ENCODE assay signal across 8 cellular contexts in the genomic region with DNA sequence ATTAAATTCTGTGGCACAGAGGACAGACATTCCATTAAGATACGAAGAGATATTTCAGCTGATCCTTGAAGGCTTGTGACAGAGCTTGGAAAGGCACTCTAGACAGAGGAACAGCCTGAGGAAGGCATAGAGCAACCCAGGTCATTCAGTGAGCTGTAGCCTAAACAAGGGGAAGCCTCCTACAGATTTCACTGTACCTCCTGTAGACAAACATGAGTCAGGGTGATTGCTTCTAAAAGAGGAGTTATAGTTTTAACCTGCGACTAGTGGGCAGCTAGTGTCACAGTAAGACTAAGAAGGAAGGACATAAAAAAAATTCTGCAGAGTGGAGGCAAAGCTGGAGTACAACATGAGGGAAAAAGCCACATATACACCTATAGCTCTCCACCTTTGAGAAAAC. TPM values are rescaled to one million over a fixed set of nuclear protein-coding genes. Genes with fewer than 3 reads are reported as not detected.
DNase-seq lines count a peak whose midpoint lies in the region; ATAC-seq, FAIRE-seq and TF ChIP-seq lines count a peak whose summit lies in the region.

No MANE protein-coding gene starts in this region.

- no peaks in the 10 kb centered on the region; the same call in 1 of the 2 replicates for H3K9me3 ChIP-seq in HUES6 (ENCODE audit: control insufficient read depth, insufficient read depth, low read depth, low read length)
- H3K9me3 ChIP-seq in K562 (replicated peaks; ENCODE audit: control insufficient read depth, insufficient read depth, low read depth, low read length), result no peaks in the 10 kb centered on the region
- no peaks in the 10 kb centered on the region for H3K9me3 ChIP-seq in sigmoid colon

- H3K4me3 Mint-ChIP-seq in activated naive CD4-positive, alpha-beta T cell treated with anti-CD3 and anti-CD28 coated beads for 36 hours, result peak overlapping the region; percentile 26

- H3K27me3 ChIP-seq in HUES6 (ENCODE audit: control insufficient read depth, insufficient read depth, low read length) (no peaks in the 10 kb centered on the region), K562 (ENCODE audit: control insufficient read depth in 2 of 2, insufficient read depth in 2 of 2, low read length in 2 of 2) (no peaks in the 10 kb centered on the region), sigmoid colon (no peaks in the 10 kb centered on the region)

- intact Hi-C loops in activated naive CD4-positive, alpha-beta T cell treated with anti-CD3 and anti-CD28 coated beads for 36 hours (cut with micrococcal nuclease), result loop anchor here (1.0 to 10.0 kb wide), 9 partner anchors 102 to 1125 kb away; a partner anchor contains a TSS
- intact Hi-C loops in K562 (cut with micrococcal nuclease), result loop anchor here (5.0 kb wide), 1 partner anchor 55 kb away; a partner anchor contains a TSS
- intact Hi-C loops in sigmoid colon (cut with DNase I), result loop anchor here (5.0 kb wide), 1 partner anchor 55 kb away; a partner anchor contains a TSS

- H3K9ac ChIP-seq in HUES6 (ENCODE audit: low read length), result no peak overlapping the region
- peak overlapping the region in 1 of 2 experiments; percentile 56; a peak in 2 of 4 replicates for H3K9ac ChIP-seq in K562 (ENCODE audit: insufficient read depth in 1 of 2, low read depth in 2 of 2, low read length in 2 of 2)

- no peaks in the 10 kb centered on the region for H3K9me1 ChIP-seq in K562 (ENCODE audit: control insufficient read depth, insufficient read depth, low read length)

- peak overlapping the region; percentile 53 for H3K4me2 ChIP-seq in K562 (ENCODE audit: insufficient read depth, low read length)

- peak overlapping the region; percentile 48; the same call in 1 of the 2 replicates for H3K27ac ChIP-seq in HUES6 (ENCODE audit: low read depth, low read length)
- peak overlapping the region; percentile 79 for H3K27ac ChIP-seq in K562 (ENCODE audit: extremely low read depth, low read depth, low read length)
- peak overlapping the region; percentile 11 to 75 (median 68) for H3K27ac ChIP-seq in sigmoid colon

- TF ChIP-seq CTCF in K562 (IDR thresholded peaks at IDR 0.05 in 2 of 3, conservative IDR thresholded peaks at IDR 0.05 in 1 of 3; ENCODE audit: insufficient read depth in 2 of 3, low read depth in 1 of 3, low read length in 3 of 3), result no peak
- no peak for TF ChIP-seq CTCF in sigmoid colon (IDR thresholded peaks at IDR 0.05)

- WGBS in K562 (ENCODE audit: insufficient coverage, low coverage, missing lambda C conversion rate), result 0% methylated on average over 2 of the region's 2 CpGs
- WGBS in sigmoid colon, 2 donors, result 75 to 79% methylated on average over 2 of the region's 2 CpGs

- H3K27me3 Mint-ChIP-seq in activated naive CD4-positive, alpha-beta T cell treated with anti-CD3 and anti-CD28 coated beads for 36 hours (ENCODE audit: low read depth), result no peaks in the 10 kb centered on the region

- H2AFZ ChIP-seq in K562 (ENCODE audit: low read depth, low read length), result no peak overlapping the region

- BruUV-seq in K562 (replicated peaks; lab: Mats Ljungman, UMichigan), result no TSS peak

- H3K4me3 ChIP-seq in HUES6 (ENCODE audit: low read depth, low read length), result no peak overlapping the region
- H3K4me3 ChIP-seq in K562, result no peak overlapping the region
- no peak overlapping the region for H3K4me3 ChIP-seq in sigmoid colon

- in situ Hi-C loops in K562 (cut with MboI), result no loop called here

- H3K79me2 ChIP-seq in K562 (ENCODE audit: control insufficient read depth, insufficient read depth, low read length), result peaks cover 55% of the 10 kb centered on the region; the same call in 2 of the 3 replicates

- POLR2A ChIA-PET in K562 (lab: Yijun Ruan, JAX), result interaction anchor here (0.8 to 1.5 kb wide), 6 partner anchors 9 to 152 kb away, joined by 3 to 7 read pairs (median 4); a partner anchor contains a TSS

- TF ChIP-seq EP300 in K562 (IDR thresholded peaks at IDR 0.05; ENCODE audit: low read length), result peak; percentile 46; the same call in 1 of the 2 replicates
- TF ChIP-seq EP300 in sigmoid colon (IDR thresholded peaks at IDR 0.05), result no peak

- ATAC-seq in K562, result peak; percentile 92

- CTCF ChIA-PET in activated naive CD4-positive, alpha-beta T cell treated with anti-CD3 and anti-CD28 coated beads for 36 hours (lab: Charles Lee), result interaction anchor here (1.2 kb wide), 1 partner anchor 10 kb away, joined by 3 read pairs; no protein-coding TSS in a partner anchor
- CTCF ChIA-PET in K562 (lab: Yijun Ruan, JAX; ENCODE audit: low intra/inter-chr PET ratio), result no interaction called here

- TF ChIP-seq POLR2A in K562 (conservative IDR thresholded peaks at IDR 0.05) (no peak), sigmoid colon (IDR thresholded peaks at IDR 0.05) (no peak)

- H3K4me1 ChIP-seq in HUES6 (ENCODE audit: control insufficient read depth, insufficient read depth, low read length) (peaks cover 27% of the 10 kb centered on the region), K562 (replicated peaks in 1 of 2; ENCODE audit: control insufficient read depth in 2 of 2, insufficient read depth in 2 of 2, low read length in 2 of 2) (peaks cover 9 to 30% of the 10 kb centered on the region in 2 experiments), sigmoid colon (peaks cover 0 to 30% (median 25%) of the 10 kb centered on the region in 4 donors)

- H3K36me3 ChIP-seq in HUES6 (ENCODE audit: control insufficient read depth, insufficient read depth, low read length) (no peaks in the 10 kb centered on the region), K562 (ENCODE audit: control insufficient read depth, insufficient read depth, low read length) (peaks cover 15% of the 10 kb centered on the region; the same call in 2 of the 3 replicates), sigmoid colon (peaks cover 0 to 6% (median 0%) of the 10 kb centered on the region in 4 donors)

- peaks cover 50% of the 10 kb centered on the region for H3K4me1 Mint-ChIP-seq in activated naive CD4-positive, alpha-beta T cell treated with anti-CD3 and anti-CD28 coated beads for 36 hours (ENCODE audit: low read depth)

- peaks cover 18% of the 10 kb centered on the region for H3K9me3 Mint-ChIP-seq in activated naive CD4-positive, alpha-beta T cell treated with anti-CD3 and anti-CD28 coated beads for 36 hours

- peaks cover 34% of the 10 kb centered on the region for H3K36me3 Mint-ChIP-seq in activated naive CD4-positive, alpha-beta T cell treated with anti-CD3 and anti-CD28 coated beads for 36 hours (ENCODE audit: low read depth)

- peak; percentile 16 for DNase-seq in activated naive CD4-positive, alpha-beta T cell treated with anti-CD3 and anti-CD28 coated beads for 36 hours
- DNase-seq in activated naive CD4-positive, alpha-beta T cell (lab: John Stamatoyannopoulos, UW), result no peak
- DNase-seq in K562 (ENCODE audit: extremely low read depth in 1 of 4, low spot score in 3 of 4), result peak; percentile 20 to 74 (median 44)
- no peak for DNase-seq in sigmoid colon
- DNase-seq in medulla oblongata (ENCODE audit: extremely low spot score), result no peak
- DNase-seq in NCI-H69 (lab: John Stamatoyannopoulos, UW), result no peak
- no peak for DNase-seq in NCI-H1436 (lab: John Stamatoyannopoulos, UW)

- peak in 1 of 2 experiments; percentile 22; a peak in 1 of 4 replicates for TF ChIP-seq RAD21 in K562 (CRISPR knock-in tag; conservative IDR thresholded peaks at IDR 0.05 in 1 of 2, IDR thresholded peaks at IDR 0.05 in 1 of 2)

- peak overlapping the region; percentile 95 for H3K27ac Mint-ChIP-seq in activated naive CD4-positive, alpha-beta T cell treated with anti-CD3 and anti-CD28 coated beads for 36 hours

- FAIRE-seq in K562 (lab: Jason Lieb, UNC), result peak; percentile 84

- no peaks in the 10 kb centered on the region for H4K20me1 ChIP-seq in K562 (replicated peaks; ENCODE audit: control insufficient read depth, insufficient read depth, low read length)

RNA-seq across cellular contexts. Expression of a gene that starts 43.5 kb away (rescaled TPM):
- not detected for total RNA-seq in activated naive CD4-positive, alpha-beta T cell treated with anti-CD3 and anti-CD28 coated beads for 36 hours
- 1.3 TPM in 1 of 2 replicates, not detected in the other for total RNA-seq in K562 (2011; cell fraction: chromatin; rRNA removed; ENCODE audit: low replicate concordance)
- total RNA-seq in K562 (2011; cell fraction: nucleolus; rRNA removed), result not detected in 2 replicates
- total RNA-seq in K562 (2011; cell fraction: nucleoplasm; rRNA removed), result 1.3 TPM in 1 of 2 replicates, not detected in the other
- 0.12 TPM in 1 of 2 replicates, not detected in the other for total RNA-seq in K562 (2014; rRNA removed)
- 0.29 TPM in 2 replicates for total RNA-seq in K562 (2014; rRNA removed; fragmentation: Illumina TruSeq; extraction: Trizol)
- total RNA-seq in K562 (2015; rRNA removed; fragmentation: Illumina TruSeq; extraction: Trizol), result 0.07 and 0.19 TPM in 2 replicates
- 0.18 and 0.25 TPM in 2 replicates for total RNA-seq in K562 (2021)
- polyA plus RNA-seq in K562 (2011; rRNA removed), result 0.04 and 0.22 TPM in 2 replicates
- polyA plus RNA-seq in K562 (2011; cell fraction: cytosol; rRNA removed), result not detected in 2 replicates
- 0.37 and 0.70 TPM in 2 replicates for polyA plus RNA-seq in K562 (2011; cell fraction: nucleus; rRNA removed)
- polyA plus RNA-seq in K562 (2012), result 0.22 and 0.30 TPM in 2 replicates
- polyA plus RNA-seq in K562 (2014; fragmentation: Illumina TruSeq; extraction: Trizol), result 0.04 and 0.11 TPM in 2 replicates
- polyA plus RNA-seq in K562 (2014; fragmentation: Nextera tagmentation; extraction: Ambion mirVana), result under 1 TPM; 0.18 to 0.27 TPM
- polyA plus RNA-seq in K562 (2014; rRNA removed), result 0.13 TPM in 1 of 2 replicates, not detected in the other
- polyA minus RNA-seq in K562 (2011; rRNA and poly(A)+ RNA removed), result 0.36 TPM in 1 of 2 replicates, not detected in the other
- polyA minus RNA-seq in K562 (2011; cell fraction: cytosol; rRNA and poly(A)+ RNA removed), result not detected in 2 replicates
- polyA minus RNA-seq in K562 (2011; cell fraction: nucleus; rRNA and poly(A)+ RNA removed), result 0.56 TPM in 1 of 2 replicates, not detected in the other
- total RNA-seq in sigmoid colon, result under 1 TPM in 2 of 4 donors, not detected in 2; 0.36 to 0.66 TPM
- polyA plus RNA-seq in sigmoid colon, result 1 to 10 TPM; 1.8 to 3.0 (median 3.0) TPM

RNA-seq across cellular contexts. Expression of a gene that starts 56.0 kb away (rescaled TPM):
- 10 to 100 TPM; 26.8 to 29.0 TPM for total RNA-seq in activated naive CD4-positive, alpha-beta T cell treated with anti-CD3 and anti-CD28 coated beads for 36 hours
- total RNA-seq in K562 (2011; cell fraction: chromatin; rRNA removed; ENCODE audit: low replicate concordance), result 19.5 and 84.0 TPM in 2 replicates
- 9.0 and 15.1 TPM in 2 replicates for total RNA-seq in K562 (2011; cell fraction: nucleolus; rRNA removed)
- 23.5 and 47.5 TPM in 2 replicates for total RNA-seq in K562 (2011; cell fraction: nucleoplasm; rRNA removed)
- total RNA-seq in K562 (2014; rRNA removed) (9.4 and 15.0 TPM in 2 replicates), K562 (2014; rRNA removed; fragmentation: Illumina TruSeq; extraction: Trizol) (26.2 and 26.4 TPM in 2 replicates), K562 (2015; rRNA removed; fragmentation: Illumina TruSeq; extraction: Trizol) (21.8 and 22.2 TPM in 2 replicates), K562 (2021) (15.3 and 16.5 TPM in 2 replicates), sigmoid colon (10 to 100 TPM; 35.2 to 48.5 (median 40.5) TPM)
- polyA plus RNA-seq in K562 (2011; rRNA removed) (26.5 and 31.6 TPM in 2 replicates), K562 (2014; fragmentation: Illumina TruSeq; extraction: Trizol) (16.3 and 20.8 TPM in 2 replicates), K562 (2014; fragmentation: Nextera tagmentation; extraction: Ambion mirVana) (10 to 100 TPM in 1 of 2 experiments, 1 to 10 TPM in 1; 6.1 to 11.4 TPM), K562 (2014; rRNA removed) (13.3 and 15.2 TPM in 2 replicates), sigmoid colon (1 to 10 TPM; 3.9 to 5.4 (median 4.2) TPM)
- 4.5 and 7.6 TPM in 2 replicates for polyA plus RNA-seq in K562 (2011; cell fraction: cytosol; rRNA removed)
- polyA plus RNA-seq in K562 (2011; cell fraction: nucleus; rRNA removed), result 20.8 and 20.9 TPM in 2 replicates
- 9.1 and 10.3 TPM in 2 replicates for polyA plus RNA-seq in K562 (2012)
- polyA minus RNA-seq in K562 (2011; rRNA and poly(A)+ RNA removed), result 72.2 and 76.7 TPM in 2 replicates
- 11.5 and 12.0 TPM in 2 replicates for polyA minus RNA-seq in K562 (2011; cell fraction: cytosol; rRNA and poly(A)+ RNA removed)
- polyA minus RNA-seq in K562 (2011; cell fraction: nucleus; rRNA and poly(A)+ RNA removed), result 19.8 and 35.3 TPM in 2 replicates

RNA-seq across cellular contexts. Expression of a gene that starts 56.3 kb away (rescaled TPM):
- total RNA-seq in activated naive CD4-positive, alpha-beta T cell treated with anti-CD3 and anti-CD28 coated beads for 36 hours, result 10 to 100 TPM; 17.1 to 18.5 TPM
- total RNA-seq in K562 (2011; cell fraction: chromatin; rRNA removed; ENCODE audit: low replicate concordance), result 37.4 and 79.9 TPM in 2 replicates
- total RNA-seq in K562 (2011; cell fraction: nucleolus; rRNA removed), result 11.7 and 14.3 TPM in 2 replicates
- total RNA-seq in K562 (2011; cell fraction: nucleoplasm; rRNA removed), result 41.1 and 65.3 TPM in 2 replicates
- total RNA-seq in K562 (2014; rRNA removed), result 6.6 and 8.6 TPM in 2 replicates
- 20.8 and 26.6 TPM in 2 replicates for total RNA-seq in K562 (2014; rRNA removed; fragmentation: Illumina TruSeq; extraction: Trizol)
- 20.3 and 24.5 TPM in 2 replicates for total RNA-seq in K562 (2015; rRNA removed; fragmentation: Illumina TruSeq; extraction: Trizol)
- 19.4 and 24.7 TPM in 2 replicates for total RNA-seq in K562 (2021)
- 9.8 and 11.4 TPM in 2 replicates for polyA plus RNA-seq in K562 (2011; rRNA removed)
- polyA plus RNA-seq in K562 (2011; cell fraction: cytosol; rRNA removed), result 4.0 and 6.2 TPM in 2 replicates
- 9.4 and 10.4 TPM in 2 replicates for polyA plus RNA-seq in K562 (2011; cell fraction: nucleus; rRNA removed)
- polyA plus RNA-seq in K562 (2012), result 16.9 and 20.5 TPM in 2 replicates
- 16.0 and 21.6 TPM in 2 replicates for polyA plus RNA-seq in K562 (2014; fragmentation: Illumina TruSeq; extraction: Trizol)
- polyA plus RNA-seq in K562 (2014; fragmentation: Nextera tagmentation; extraction: Ambion mirVana), result 1 to 10 TPM; 3.4 to 5.1 TPM
- 7.7 and 8.3 TPM in 2 replicates for polyA plus RNA-seq in K562 (2014; rRNA removed)
- polyA minus RNA-seq in K562 (2011; rRNA and poly(A)+ RNA removed), result 41.3 and 46.5 TPM in 2 replicates
- polyA minus RNA-seq in K562 (2011; cell fraction: cytosol; rRNA and poly(A)+ RNA removed), result 19.3 and 20.4 TPM in 2 replicates
- 22.9 and 24.8 TPM in 2 replicates for polyA minus RNA-seq in K562 (2011; cell fraction: nucleus; rRNA and poly(A)+ RNA removed)
- 10 to 100 TPM; 18.6 to 40.2 (median 37.9) TPM for total RNA-seq in sigmoid colon
- 10 to 100 TPM; 14.1 to 20.3 (median 14.4) TPM for polyA plus RNA-seq in sigmoid colon

Comparison
In these comparisons a context has a peak if more than half of its experiments do, and no peak if none do; other contexts are left out.
1. DNase-seq: peak in activated naive CD4-positive, alpha-beta T cell treated with anti-CD3 and anti-CD28 coated beads for 36 hours (single experiment) and K562 (4 of 4); none in activated naive CD4-positive, alpha-beta T cell (0 of 4), sigmoid colon (single experiment), medulla oblongata (single experiment), NCI-H69 (single experiment) and NCI-H1436 (single experiment).
2. Peak in every context shown above with its lines, with median percentiles within 50 percentile points of each other: H3K27ac ChIP-seq.